In genomic region chr12:5177096-5177495, GRCh38 we compare ENCODE assay signal across 22 cellular contexts.
DNase-seq lines count a peak whose midpoint lies in the region; ATAC-seq and TF ChIP-seq lines count a peak whose summit lies in the region.
"Had no signal": no experiment of that assay in that cellular context is flagged by ENCODE, and none has a peak within 500 bp of the region (broad histone marks: within the 10 kb centered on the region; RNA-seq: fewer than 3 reads in every experiment).

No MANE protein-coding gene starts in this region.

- H3K36me3 Mint-ChIP-seq in CD8-positive, alpha-beta memory T cell, result no peaks in the 10 kb centered on the region
- H3K36me3 Mint-ChIP-seq: CD4-positive, alpha-beta memory T cell had no signal

- H3K79me2 ChIP-seq in HCT116 (ENCODE audit: insufficient read depth, low read length), result no peaks in the 10 kb centered on the region

- peaks cover 0 to 2% of the 10 kb centered on the region in 2 experiments; a peak in 1 of 4 replicates for H3K36me3 ChIP-seq in HCT116 (ENCODE audit: control insufficient read depth in 1 of 2, insufficient read depth in 2 of 2, low read length in 2 of 2)
- H3K36me3 ChIP-seq in CD8-positive, alpha-beta memory T cell (ENCODE audit: insufficient read depth, low read length), result no peaks in the 10 kb centered on the region

- H2AFZ ChIP-seq in HCT116 (ENCODE audit: low read depth, low read length, poor library complexity, severe bottlenecking), result no peak overlapping the region

- peak overlapping the region; percentile 63; the same call in 1 of the 2 replicates for H3K27ac ChIP-seq in HCT116 (ENCODE audit: low read depth, low read length)
- no peak overlapping the region for H3K27ac ChIP-seq in CD8-positive, alpha-beta memory T cell (ENCODE audit: low read depth, low read length)

- no peak for TF ChIP-seq POLR2A in HCT116 (IDR thresholded peaks at IDR 0.05; ENCODE audit: borderline replicate concordance, extremely low read depth, insufficient read depth, insufficient read length)

- H3K27me3 Mint-ChIP-seq in CD8-positive, alpha-beta memory T cell, result peaks cover 3 to 7% of the 10 kb centered on the region in 2 donors

- RAD21 ChIA-PET in HCT116 (lab: Charles Lee; ENCODE audit: low non-redundant PET in 1 of 2, low total read pairs in 2 of 2, uncharacterized antibody in 2 of 2, unreplicated experiment in 2 of 2), result no interaction called here

- no peak for TF ChIP-seq CTCF in HCT116 (IDR thresholded peaks at IDR 0.05 in 2 of 3, conservative IDR thresholded peaks at IDR 0.05 in 1 of 3; ENCODE audit: borderline replicate concordance in 1 of 3, insufficient read depth in 1 of 3, low read depth in 2 of 3, low read length in 2 of 3)

- intact Hi-C loops in HCT116 (cut with micrococcal nuclease), result loop anchor here (10.0 kb wide), 2 partner anchors 628 to 928 kb away; no protein-coding TSS in a partner anchor

- H3K9ac ChIP-seq in HCT116 (ENCODE audit: low read length), result peak overlapping the region; percentile 2; the same call in 1 of the 2 replicates

- peak overlapping the region; percentile 66 for H3K4me2 ChIP-seq in HCT116 (ENCODE audit: low read length)

- no peak for TF ChIP-seq RAD21 in HCT116 (IDR thresholded peaks at IDR 0.05; ENCODE audit: low read depth)

- H3K4me3 ChIP-seq in HCT116 (replicated peaks in 1 of 2; ENCODE audit: low read depth in 1 of 2, low read length in 2 of 2), result peak overlapping the region in 1 of 2 experiments; percentile 24; a peak in 2 of 4 replicates
- H3K4me3 ChIP-seq in CD8-positive, alpha-beta memory T cell (ENCODE audit: low read length), result no peak overlapping the region
- H3K4me3 ChIP-seq: K562 had no signal

- H3K9me3 Mint-ChIP-seq in CD8-positive, alpha-beta memory T cell, result peaks cover 0 to 2% (median 0%) of the 10 kb centered on the region in 5 donors
- H3K9me3 Mint-ChIP-seq: CD4-positive, alpha-beta memory T cell; T-helper 2 cell treated with Interferon-gamma antibody and Interleukin-4, amounts not matched to agents 5 μg/mL and 100 μg/mL, for 36 hours had no signal

- peaks cover 35 to 54% of the 10 kb centered on the region in 2 experiments for H3K4me1 ChIP-seq in HCT116 (ENCODE audit: control insufficient read depth in 1 of 2, insufficient read depth in 2 of 2, low read length in 2 of 2)
- no peaks in the 10 kb centered on the region for H3K4me1 ChIP-seq in CD8-positive, alpha-beta memory T cell (ENCODE audit: insufficient read depth, low read length)

- no peaks in the 10 kb centered on the region for H4K20me1 ChIP-seq in HCT116 (ENCODE audit: insufficient read depth)

- CTCF ChIA-PET in HCT116 (lab: Charles Lee), result interaction anchor here (0.6 to 0.9 kb wide), 2 partner anchors 262 to 568 kb away, joined by 3 read pairs; no protein-coding TSS in a partner anchor
- CTCF ChIA-PET in CD8-positive, alpha-beta memory T cell (lab: Charles Lee), result no interaction called here

- no peak for DNase-seq in HCT116 (ENCODE audit: low read depth, low spot score)
- peak; percentile 53 for DNase-seq in M059J (ENCODE audit: low read depth)
- peak; percentile 9 for DNase-seq in NCI-H345 (lab: John Stamatoyannopoulos, UW)
- peak; percentile 37 for DNase-seq in renal cortical epithelial cell (ENCODE audit: low read depth)
- DNase-seq in RKO (ENCODE audit: low spot score), result no peak
- no peak for DNase-seq in CD8-positive, alpha-beta memory T cell
- DNase-seq in stimulated activated CD4-positive, alpha-beta T cell treated with anti-CD3 and anti-CD28 coated beads, Interleukin-4, amount 100 ng/mL, for 24 hours, result no peak
- DNase-seq: C1 segment of cervical spinal cord; CD4-positive, alpha-beta memory T cell; DMS 273 treated with DMSO at 0.1 percent for 48 hours; DND-41; Kasumi-1; MV-4-11; NCI-H1417 treated with DMSO at 0.1 percent for 48 hours; NCI-H1694 treated with DMSO at 0.1 percent for 48 hours; NCI-H2081; NCI-H510A treated with DMSO at 0.1 percent for 48 hours; T-helper 1 cell had no signal

- H3K9me2 ChIP-seq in HCT116 (ENCODE audit: insufficient read depth), result no peaks in the 10 kb centered on the region

- no peak overlapping the region for H3K27ac Mint-ChIP-seq in CD8-positive, alpha-beta memory T cell
- H3K27ac Mint-ChIP-seq: CD4-positive, alpha-beta memory T cell; T-helper 2 cell treated with Interferon-gamma antibody and Interleukin-4, amounts not matched to agents 5 μg/mL and 100 μg/mL, for 36 hours had no signal

- BruUV-seq in HCT116 (replicated peaks; lab: Mats Ljungman, UMichigan), result no TSS peak

- H3K4me1 Mint-ChIP-seq in CD8-positive, alpha-beta memory T cell, result no peaks in the 10 kb centered on the region
- H3K4me1 Mint-ChIP-seq: CD4-positive, alpha-beta memory T cell had no signal

- H3K9me3 ChIP-seq in HCT116 (ENCODE audit: control insufficient read depth in 1 of 2, insufficient read depth in 1 of 2, low read depth in 1 of 2, low read length in 2 of 2), result no peaks in the 10 kb centered on the region
- H3K9me3 ChIP-seq in CD8-positive, alpha-beta memory T cell (ENCODE audit: low read length), result no peaks in the 10 kb centered on the region

- no peaks in the 10 kb centered on the region for H3K27me3 ChIP-seq in HCT116 (ENCODE audit: insufficient read depth, low read length)
- H3K27me3 ChIP-seq in CD8-positive, alpha-beta memory T cell (ENCODE audit: insufficient read depth, low read length, poor library complexity, severe bottlenecking), result no peaks in the 10 kb centered on the region

- no peak for ATAC-seq in HCT116
- ATAC-seq: HepG2, K562, Right ventricle myocardium inferior had no signal

- POLR2A ChIA-PET in HCT116 (lab: Charles Lee), result no interaction called here
- POLR2A ChIA-PET in CD8-positive, alpha-beta memory T cell (lab: Charles Lee), result no interaction called here

- no peak overlapping the region for H3K4me3 Mint-ChIP-seq in CD8-positive, alpha-beta memory T cell
- H3K4me3 Mint-ChIP-seq: CD4-positive, alpha-beta memory T cell; T-helper 2 cell treated with Interferon-gamma antibody and Interleukin-4, amounts not matched to agents 5 μg/mL and 100 μg/mL, for 36 hours had no signal

TF ChIP-seq in HCT116, 20 proteins besides CTCF, POLR2A, EP300 and RAD21:
- TF ChIP-seq EZH2 (IDR thresholded peaks at IDR 0.05) (no peak), SRF (IDR thresholded peaks at IDR 0.05; ENCODE audit: low read depth) (no peak)

Comparison
In these comparisons a context has a peak if more than half of its experiments do, and no peak if none do; other contexts are left out.
1. DNase-seq: peak in M059J (single experiment), NCI-H345 (single experiment) and renal cortical epithelial cell (single experiment); none in HCT116 (single experiment), RKO (single experiment), CD8-positive, alpha-beta memory T cell (0 of 5) and stimulated activated CD4-positive, alpha-beta T cell treated with anti-CD3 and anti-CD28 coated beads, Interleukin-4, amount 100 ng/mL, for 24 hours (single experiment).